Comparison of ENCODE assay signal across 20 cellular contexts in the genomic region with DNA sequence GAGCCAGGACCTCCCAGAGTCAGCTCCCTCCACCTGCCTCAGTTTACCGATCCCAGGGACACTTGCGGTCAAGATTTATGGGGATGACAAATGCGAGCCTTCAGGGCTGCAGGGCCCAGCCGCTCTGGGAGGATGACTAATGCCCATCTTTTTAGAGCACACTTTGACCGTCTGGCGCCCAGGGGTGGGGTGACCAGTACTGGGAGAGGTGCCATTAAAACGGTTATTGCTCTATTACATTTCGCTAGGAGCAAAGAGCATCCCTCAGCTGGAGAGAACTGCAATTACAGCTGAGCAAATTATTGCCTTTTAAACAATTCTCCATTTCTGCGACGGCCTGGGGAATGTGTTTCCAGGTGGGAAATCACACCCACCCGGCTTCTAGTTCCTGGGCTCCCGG. TPM values are rescaled to one million over a fixed set of nuclear protein-coding genes. Genes with fewer than 3 reads are reported as not detected.
DNase-seq lines count a peak whose midpoint lies in the region; ATAC-seq, FAIRE-seq and TF ChIP-seq lines count a peak whose summit lies in the region.
"Had no signal": no experiment of that assay in that cellular context is flagged by ENCODE, and none has a peak within 500 bp of the region (broad histone marks: within the 10 kb centered on the region; RNA-seq: fewer than 3 reads in every experiment).

No MANE protein-coding gene starts in this region.

- H3F3A ChIP-seq in PC-3 (ENCODE audit: low read length, unreplicated experiment) (no peaks in the 10 kb centered on the region), smooth muscle cell (ENCODE audit: low read depth) (no peaks in the 10 kb centered on the region)

- no peak overlapping the region for H3K4me3 ChIP-seq in PC-3 (ENCODE audit: low read length)
- no peak overlapping the region for H3K4me3 ChIP-seq in kidney (ENCODE audit: low read length in 2 of 2)
- H3K4me3 ChIP-seq in transverse colon: no peak overlapping the region
- H3K4me3 ChIP-seq in testis: no peak overlapping the region
- no peak overlapping the region for H3K4me3 ChIP-seq in smooth muscle cell
- H3K4me3 ChIP-seq: K562, pancreas had no signal

- TF ChIP-seq EP300 in transverse colon (IDR thresholded peaks at IDR 0.05; ENCODE audit: low read depth): no peak

- H3K27me3 ChIP-seq in PC-3 (ENCODE audit: low read length): no peaks in the 10 kb centered on the region
- no peaks in the 10 kb centered on the region for H3K27me3 ChIP-seq in transverse colon
- no peaks in the 10 kb centered on the region for H3K27me3 ChIP-seq in testis
- no peaks in the 10 kb centered on the region for H3K27me3 ChIP-seq in smooth muscle cell (ENCODE audit: low read depth)
- H3K27me3 ChIP-seq: pancreas had no signal

- H3K27ac ChIP-seq in PC-3 (ENCODE audit: low read length): no peak overlapping the region
- no peak overlapping the region for H3K27ac ChIP-seq in kidney (ENCODE audit: low read depth in 2 of 2, low read length in 2 of 2)
- peak overlapping the region; percentile 58 to 72 (median 69) for H3K27ac ChIP-seq in transverse colon
- H3K27ac ChIP-seq in testis: no peak overlapping the region
- H3K27ac ChIP-seq in smooth muscle cell (ENCODE audit: low read depth): no peak overlapping the region
- H3K27ac ChIP-seq: HL-60, pancreas had no signal

- intact Hi-C loops in left cardiac atrium (cut with DNase I): no loop called here
- intact Hi-C loops in Right ventricle myocardium inferior (cut with DNase I): no loop called here
- intact Hi-C loops in PC-3 (cut with micrococcal nuclease): loop anchor here (1.0 to 2.0 kb wide), 3 partner anchors 23 to 145 kb away; no protein-coding TSS in a partner anchor
- intact Hi-C loops in kidney (cut with DNase I): no loop called here
- intact Hi-C loops in transverse colon (cut with DNase I; ENCODE audit: low total_unique reads): no loop called here
- intact Hi-C loops in testis (cut with DNase I; ENCODE audit: low total_unique reads): no loop called here

- POLR2A ChIA-PET in PC-3 (lab: Charles Lee; ENCODE audit: unreplicated experiment): no interaction called here

- no peak overlapping the region for H3K9ac ChIP-seq in PC-3 (ENCODE audit: low read length)
- no peak overlapping the region for H3K9ac ChIP-seq in kidney (ENCODE audit: low read length in 2 of 2)
- H3K9ac ChIP-seq in smooth muscle cell (ENCODE audit: low read depth): no peak overlapping the region

- in situ Hi-C loops in transverse colon (cut with MboI; ENCODE audit: low pct_ligation_motif_present in 1 of 4, low pct_unique_long_range_greater_than_20kb in 1 of 4, low sequenced_read_pairs in 3 of 4): no loop called here

- DNase-seq in left cardiac atrium (peak; percentile 5), Right ventricle myocardium inferior (ENCODE audit: missing footprints) (no peak), PC-3 (peak; percentile 92), kidney (peak; percentile 40), transverse colon (peak; percentile 81), testis (no peak), NCI-H2107 treated with DMSO at 0.1 percent for 48 hours (lab: John Stamatoyannopoulos, UW; ENCODE audit: unreplicated experiment) (no peak), smooth muscle cell (lab: John Stamatoyannopoulos, UW; ENCODE audit: unreplicated experiment) (no peak)
- DNase-seq: amniotic stem cell; NCI-H1436; NCI-H524; stimulated activated CD4-positive, alpha-beta T cell treated with anti-CD3 and anti-CD28 coated beads, Interleukin-12 subunit alpha, Interleukin-12 subunit beta, amount 100 ng/mL, for 4 hours; stimulated activated naive CD8-positive, alpha-beta T cell treated with anti-CD3 and anti-CD28 coated beads, Interleukin-15, amount 100 ng/mL, for 72 hours had no signal

- no TSS peak for BruUV-seq in PC-3 (replicated peaks; lab: Mats Ljungman, UMichigan)

- H2AFZ ChIP-seq in PC-3 (ENCODE audit: low read length) (no peak overlapping the region), smooth muscle cell (ENCODE audit: low read depth) (no peak overlapping the region)

- no peaks in the 10 kb centered on the region for H3K36me3 ChIP-seq in PC-3 (ENCODE audit: low read depth, low read length)
- no peaks in the 10 kb centered on the region for H3K36me3 ChIP-seq in kidney (ENCODE audit: control insufficient read depth in 1 of 2, insufficient read depth in 2 of 2, low read length in 2 of 2)
- H3K36me3 ChIP-seq in transverse colon: no peaks in the 10 kb centered on the region
- no peaks in the 10 kb centered on the region for H3K36me3 ChIP-seq in testis (ENCODE audit: low read depth, missing control alignments)
- no peaks in the 10 kb centered on the region for H3K36me3 ChIP-seq in smooth muscle cell (ENCODE audit: low read depth)
- H3K36me3 ChIP-seq: pancreas had no signal

- FAIRE-seq in kidney (lab: Jason Lieb, UNC): no peak
- FAIRE-seq: G401.6, K562, keratinocyte, pancreas had no signal

- TF ChIP-seq POLR2A in transverse colon (IDR thresholded peaks at IDR 0.05): no peak
- no peak for TF ChIP-seq POLR2A in testis (IDR thresholded peaks at IDR 0.05)

- H3K4me1 ChIP-seq in PC-3 (ENCODE audit: insufficient read depth, low read length): peaks cover 28% of the 10 kb centered on the region
- H3K4me1 ChIP-seq in kidney (ENCODE audit: control insufficient read depth in 1 of 2, insufficient read depth in 1 of 2, low read depth in 1 of 2, low read length in 2 of 2): no peaks in the 10 kb centered on the region
- peaks cover 0 to 18% (median 9%) of the 10 kb centered on the region in 4 donors for H3K4me1 ChIP-seq in transverse colon
- H3K4me1 ChIP-seq in testis: no peaks in the 10 kb centered on the region
- H3K4me1 ChIP-seq in smooth muscle cell (ENCODE audit: low read depth): no peaks in the 10 kb centered on the region
- H3K4me1 ChIP-seq: pancreas had no signal

- H3K79me2 ChIP-seq in PC-3 (ENCODE audit: low read length) (no peaks in the 10 kb centered on the region), smooth muscle cell (ENCODE audit: low read depth) (no peaks in the 10 kb centered on the region)

- no peaks in the 10 kb centered on the region for H3K9me2 ChIP-seq in PC-3 (replicated peaks; ENCODE audit: low read length)

- H3K4me2 ChIP-seq in PC-3 (ENCODE audit: low read length) (peak overlapping the region; percentile 52), smooth muscle cell (no peak overlapping the region)

- WGBS in transverse colon (ENCODE audit: low coverage in 1 of 2), 2 donors: 40 to 58% methylated on average over 4 to 12 of the region's 12 CpGs
- 89 to 90% methylated on average over 12 of the region's 12 CpGs for WGBS in testis, 2 donors
- 79% methylated on average over 12 of the region's 12 CpGs for WGBS in smooth muscle cell (ENCODE audit: low lambda C conversion rate)

- H3K9me3 ChIP-seq in PC-3 (ENCODE audit: low read length) (no peaks in the 10 kb centered on the region), kidney (ENCODE audit: control insufficient read depth in 1 of 2, low read length in 2 of 2) (no peaks in the 10 kb centered on the region), transverse colon (no peaks in the 10 kb centered on the region), testis (no peaks in the 10 kb centered on the region), smooth muscle cell (replicated peaks; ENCODE audit: low read depth) (no peaks in the 10 kb centered on the region)
- H3K9me3 ChIP-seq: pancreas had no signal

- H4K20me1 ChIP-seq in PC-3 (ENCODE audit: low read length): no peaks in the 10 kb centered on the region
- no peaks in the 10 kb centered on the region for H4K20me1 ChIP-seq in smooth muscle cell (ENCODE audit: low read depth)

- CTCF ChIA-PET in PC-3 (lab: Charles Lee): interaction anchor here (1.0 kb wide), 1 partner anchor 149 kb away, joined by 4 read pairs; no protein-coding TSS in a partner anchor

- TF ChIP-seq CTCF in PC-3 (conservative IDR thresholded peaks at IDR 0.05; ENCODE audit: low read depth, low read length) (peak; percentile 48), kidney (IDR thresholded peaks at IDR 0.05; ENCODE audit: borderline replicate concordance, extremely low read depth, insufficient read depth) (no peak), transverse colon (IDR thresholded peaks at IDR 0.05) (peak in 4 of 5 experiments; percentile 33 to 77 (median 52)), testis (IDR thresholded peaks at IDR 0.05) (no peak), smooth muscle cell (IDR thresholded peaks at IDR 0.05; ENCODE audit: borderline replicate concordance, insufficient read depth, poor library complexity, severe bottlenecking) (no peak)

- ATAC-seq in left cardiac atrium: no peak
- ATAC-seq in Right ventricle myocardium inferior: no peak
- peak; percentile 96 for ATAC-seq in PC-3
- ATAC-seq: K562; Panc1; pancreas; stimulated activated naive CD8-positive, alpha-beta T cell treated with anti-CD3 and anti-CD28 coated beads, Interleukin-15, amount 100 ng/mL, for 72 hours; WTC11 had no signal

RNA-seq across cellular contexts. Expression of a gene that starts 42.6 kb away (rescaled TPM):
- 10 to 100 TPM; 27.2 to 27.4 TPM for total RNA-seq in left cardiac atrium
- total RNA-seq in Right ventricle myocardium inferior: 41.9 TPM
- total RNA-seq in PC-3 (2014; rRNA removed): 312 and 339 TPM in 2 replicates
- 47.3 TPM for total RNA-seq in kidney
- polyA plus RNA-seq in kidney (ENCODE audit: insufficient read depth, low read depth, low replicate concordance): 121 TPM
- total RNA-seq in transverse colon: 100 to 1,000 TPM in 3 of 4 donors, 10 to 100 TPM in 1; 88.9 to 221 (median 129) TPM
- 100 to 1,000 TPM; 215 to 263 TPM for total RNA-seq in testis
- 99.5 TPM for polyA plus RNA-seq in testis (ENCODE audit: insufficient read depth, low read depth, low replicate concordance)
- total RNA-seq in smooth muscle cell: 7.0 and 11.7 TPM in 2 replicates
- 15.8 and 18.6 TPM in 2 replicates for polyA plus RNA-seq in smooth muscle cell

Comparison
In these comparisons a context has a peak if more than half of its experiments do, and no peak if none do; other contexts are left out.
1. DNase-seq: peak in left cardiac atrium (single experiment), PC-3 (single experiment), kidney (single experiment) and transverse colon (single experiment); none in Right ventricle myocardium inferior (single experiment), testis (single experiment), NCI-H2107 treated with DMSO at 0.1 percent for 48 hours (single experiment) and smooth muscle cell (single experiment).
2. H3K27ac ChIP-seq: peak in transverse colon (4 of 4); none in PC-3 (single experiment), kidney (0 of 2), testis (0 of 2) and smooth muscle cell (single experiment).
3. CTCF ChIP-seq: peak in PC-3 (single experiment) and transverse colon (4 of 5); none in kidney (single experiment), testis (0 of 3) and smooth muscle cell (single experiment).